9 cellular contexts compared by ENCODE assay signal in the genomic region with DNA sequence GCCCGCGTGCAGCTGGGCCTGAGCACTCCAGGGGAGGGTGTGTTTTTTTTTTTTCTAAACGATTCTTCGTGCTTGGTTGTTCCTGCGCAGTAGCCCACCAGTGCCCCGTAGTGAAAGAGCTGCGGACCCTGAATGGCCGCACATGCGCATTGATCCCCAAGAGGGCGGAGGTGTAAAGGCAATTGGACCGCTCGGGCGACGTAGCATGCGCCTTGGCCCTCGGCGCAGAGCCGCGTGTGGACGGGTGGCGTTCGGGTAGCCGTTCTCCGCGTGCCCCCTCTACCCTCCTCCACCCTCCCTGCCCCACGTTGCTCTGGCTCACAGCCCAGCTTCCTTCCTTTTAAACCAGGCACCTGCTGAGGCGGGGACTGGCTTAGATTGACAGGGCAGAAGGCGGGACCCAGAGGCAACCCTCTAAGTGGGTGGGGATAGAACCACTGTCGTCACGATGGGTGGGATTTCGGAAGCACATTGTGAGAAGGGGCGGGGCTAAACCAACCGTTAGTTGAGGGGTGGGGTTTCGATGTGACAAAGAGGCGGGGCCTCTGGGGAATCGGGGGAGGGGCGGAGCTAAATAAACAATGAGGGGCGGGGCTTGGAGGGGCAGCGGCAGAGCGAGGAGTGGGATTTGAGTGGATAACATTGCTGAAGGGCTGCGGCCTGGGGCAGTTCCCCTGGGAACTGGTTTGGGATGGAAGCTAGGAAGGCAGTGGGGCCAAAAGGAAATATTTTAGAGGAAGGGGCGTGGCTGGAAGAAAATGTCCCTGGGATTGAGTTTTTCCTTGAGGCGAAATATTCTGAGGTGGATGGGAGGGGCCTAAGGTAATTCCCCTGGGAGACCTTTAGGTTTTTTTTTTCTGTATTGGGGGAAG. TPM values are rescaled to one million over a fixed set of nuclear protein-coding genes. Genes with fewer than 3 reads are reported as not detected.
DNase-seq lines count a peak whose midpoint lies in the region; ATAC-seq and TF ChIP-seq lines count a peak whose summit lies in the region.
"Had no signal": no experiment of that assay in that cellular context is flagged by ENCODE, and none has a peak within 500 bp of the region (broad histone marks: within the 10 kb centered on the region; RNA-seq: fewer than 3 reads in every experiment).

No MANE protein-coding gene starts in this region.

- ATAC-seq in GM19025 (IDR thresholded peaks at IDR 0.05; ENCODE audit: low read depth, unreplicated experiment) (peak; percentile 65), HG03342 (IDR thresholded peaks at IDR 0.05; ENCODE audit: unreplicated experiment) (peak; percentile 65)
- peak; percentile 88 to 89 for ATAC-seq in activated CD4-positive, CD25-positive, alpha-beta regulatory T cell treated with anti-CD3 and anti-CD28 coated beads, Interleukin-2, amount 50 U/mL, for 24 hours

- DNase-seq in AG09319 (ENCODE audit: extremely low read depth, low read depth) (peak; percentile 91), NCI-H446 (lab: John Stamatoyannopoulos, UW) (peak; percentile 98 to 99), cerebellar nuclear complex (lab: John Stamatoyannopoulos, UW) (peak; percentile 94 to 95), kidney epithelial cell (ENCODE audit: low read depth) (peak; percentile 69)
- peak; percentile 94 for DNase-seq in stimulated activated CD4-positive, alpha-beta T cell treated with anti-CD3 and anti-CD28 coated beads, Interleukin-15, amount 100 ng/mL, for 24 hours

- H3K4me3 ChIP-seq in kidney epithelial cell (ENCODE audit: low read depth, low read length), result peak overlapping the region; percentile 66

- peaks cover 4% of the 10 kb centered on the region for H3K36me3 ChIP-seq in kidney epithelial cell (ENCODE audit: control insufficient read depth, insufficient read depth, low read length)

- no peaks in the 10 kb centered on the region for H3K27me3 ChIP-seq in kidney epithelial cell (ENCODE audit: control insufficient read depth, insufficient read depth, low read length)

- TF ChIP-seq CTCF in AG09319 (IDR thresholded peaks at IDR 0.05; ENCODE audit: low read depth, low read length) (no peak), kidney epithelial cell (IDR thresholded peaks at IDR 0.05; ENCODE audit: insufficient read depth, low read length, poor library complexity, severe bottlenecking) (no peak)

RNA-seq across cellular contexts. Expression of gene NUP62, which starts 0.5 kb away (rescaled TPM):
- 61.1 and 66.0 TPM in 2 replicates for total RNA-seq in kidney epithelial cell

RNA-seq across cellular contexts. Expression of gene ATF5, which starts 0.8 kb away (rescaled TPM):
- 22.4 and 22.7 TPM in 2 replicates for total RNA-seq in kidney epithelial cell

RNA-seq across cellular contexts. Expression of gene SIGLEC11, which starts 31.1 kb away (rescaled TPM):
- not detected in 2 replicates for total RNA-seq in kidney epithelial cell
- total RNA-seq: T-helper 1 cell treated with Interleukin-12 subunit alpha and Interleukin-12 subunit beta and Interleukin-4 antibody, amounts not matched to agents 30 ng/mL and 1 ng/mL, for 36 hours had no signal

RNA-seq across cellular contexts. Expression of gene IL4I1, which starts 33.2 kb away (rescaled TPM):
- 6.2 and 8.2 TPM in 2 replicates for total RNA-seq in kidney epithelial cell

RNA-seq across cellular contexts. Expression of gene TBC1D17, which starts 52.3 kb away (rescaled TPM):
- 17.4 and 28.1 TPM in 2 replicates for total RNA-seq in kidney epithelial cell

Comparison
In these comparisons a context has a peak if more than half of its experiments do, and no peak if none do; other contexts are left out.
1. Peak in every context shown above with its lines: DNase-seq, ATAC-seq and H3K4me3 ChIP-seq.